Comparison of ENCODE assay signal across 27 cellular contexts in genomic region chr11:120815260-120816100, GRCh38.
DNase-seq lines count a peak whose midpoint lies in the region; TF ChIP-seq lines count a peak whose summit lies in the region.
"Had no signal": no experiment of that assay in that cellular context is flagged by ENCODE, and none has a peak within 500 bp of the region (broad histone marks: within the 10 kb centered on the region; RNA-seq: fewer than 3 reads in every experiment).

No MANE protein-coding gene starts in this region.

- no peak overlapping the region for H3K27ac Mint-ChIP-seq in chondrocyte (ENCODE audit: unreplicated experiment)
- H3K27ac Mint-ChIP-seq in nephron progenitor cell, result no peak overlapping the region
- H3K27ac Mint-ChIP-seq: activated CD4-positive, alpha-beta memory T cell treated with anti-CD3 and anti-CD28 coated beads for 36 hours; activated naive CD4-positive, alpha-beta T cell treated with anti-CD3 and anti-CD28 coated beads, Interleukin-2, amount 50 U/mL, for 72 hours; activated T-helper 2 cell treated with anti-CD3 and anti-CD28 coated beads, Interferon-gamma antibody, Interleukin-2, Interleukin-4, amounts not matched to agents 10 μg/mL and 5 μg/mL and 100 μg/mL, durations not matched to agents 14 hours and 24 hours and 36 hours had no signal

- H3K36me3 Mint-ChIP-seq in chondrocyte (ENCODE audit: low read depth) (no peaks in the 10 kb centered on the region), nephron progenitor cell (ENCODE audit: low read depth) (no peaks in the 10 kb centered on the region)
- H3K36me3 Mint-ChIP-seq: activated CD4-positive, alpha-beta memory T cell treated with anti-CD3 and anti-CD28 coated beads for 36 hours; activated naive CD4-positive, alpha-beta T cell treated with anti-CD3 and anti-CD28 coated beads, Interleukin-2, amount 50 U/mL, for 72 hours; naive thymus-derived CD8-positive, alpha-beta T cell had no signal

- peaks cover 27% of the 10 kb centered on the region for H3K27me3 Mint-ChIP-seq in chondrocyte (ENCODE audit: low read depth)
- H3K27me3 Mint-ChIP-seq in nephron progenitor cell (ENCODE audit: low read depth, poor library complexity), result peaks cover 35% of the 10 kb centered on the region

- H3K4me1 Mint-ChIP-seq in chondrocyte (ENCODE audit: low read depth), result peaks cover 8% of the 10 kb centered on the region
- peaks cover 47% of the 10 kb centered on the region for H3K4me1 Mint-ChIP-seq in nephron progenitor cell
- H3K4me1 Mint-ChIP-seq: naive thymus-derived CD8-positive, alpha-beta T cell had no signal

- no peak overlapping the region for H3K4me3 Mint-ChIP-seq in chondrocyte (ENCODE audit: unreplicated experiment)
- no peak overlapping the region for H3K4me3 Mint-ChIP-seq in nephron progenitor cell
- H3K4me3 Mint-ChIP-seq: activated CD4-positive, alpha-beta memory T cell treated with anti-CD3 and anti-CD28 coated beads for 36 hours; immature natural killer cell; naive thymus-derived CD8-positive, alpha-beta T cell had no signal

- no peak overlapping the region for H3K4me3 ChIP-seq in LNCaP clone FGC (ENCODE audit: low read depth, low read length)
- H3K4me3 ChIP-seq: coronary artery, gastrocnemius medialis, hepatocyte, ovary, tibial artery had no signal

- TF ChIP-seq CTCF in LNCaP clone FGC (IDR thresholded peaks at IDR 0.05; ENCODE audit: control insufficient read depth, extremely low read depth, insufficient read depth) (no peak), chondrocyte (IDR thresholded peaks at IDR 0.05) (no peak), nephron progenitor cell (IDR thresholded peaks at IDR 0.05) (peak; percentile 22)

- H3K9me3 Mint-ChIP-seq in chondrocyte (ENCODE audit: low read depth) (no peaks in the 10 kb centered on the region), nephron progenitor cell (no peaks in the 10 kb centered on the region)
- H3K9me3 Mint-ChIP-seq: activated CD4-positive, alpha-beta memory T cell treated with anti-CD3 and anti-CD28 coated beads for 36 hours; activated naive CD4-positive, alpha-beta T cell treated with anti-CD3 and anti-CD28 coated beads, Interleukin-2, amount 50 U/mL, for 72 hours; activated T-helper 2 cell treated with anti-CD3 and anti-CD28 coated beads, Interferon-gamma antibody, Interleukin-2, Interleukin-4, amounts not matched to agents 10 μg/mL and 5 μg/mL and 100 μg/mL, durations not matched to agents 14 hours and 24 hours and 36 hours; immature natural killer cell; naive thymus-derived CD8-positive, alpha-beta T cell had no signal

- DNase-seq in EH (ENCODE audit: low read depth) (peak; percentile 23), LNCaP clone FGC (ENCODE audit: low read depth) (peak; percentile 80), chondrocyte (ENCODE audit: low spot score) (peak; percentile 87), nephron progenitor cell (peak; percentile 35), dermis blood vessel endothelial cell (no peak), NCI-H524 treated with DMSO at 0.1 percent for 48 hours (lab: John Stamatoyannopoulos, UW) (no peak), glomerular visceral epithelial cell (ENCODE audit: extremely low spot score) (no peak)
- DNase-seq: ACHN; activated CD4-positive, alpha-beta memory T cell treated with anti-CD3 and anti-CD28 coated beads for 36 hours; activated CD4-positive, CD25-positive, alpha-beta regulatory T cell treated with anti-CD3 and anti-CD28 coated beads, Interleukin-2, amount 50 U/mL, for 72 hours; gastrocnemius medialis; immature natural killer cell; naive thymus-derived CD8-positive, alpha-beta T cell; NCI-H1694 treated with DMSO at 0.1 percent for 48 hours; NCI-H2171; NCI-H524; ovary; retina; SIG-M5; small intestine; stimulated activated CD4-positive, alpha-beta T cell treated with anti-CD3 and anti-CD28 coated beads, Interleukin-1b, Interleukin-23, amount 100 ng/mL, for 48 hours; stimulated activated CD8-positive, alpha-beta memory T cell treated with anti-CD3 and anti-CD28 coated beads, Interleukin-4, amount 100 ng/mL, for 48 hours; tibial artery had no signal

Comparison
In these comparisons a context has a peak if more than half of its experiments do, and no peak if none do; other contexts are left out.
1. DNase-seq: peak in EH (single experiment), LNCaP clone FGC (single experiment), chondrocyte (single experiment) and nephron progenitor cell (single experiment); none in dermis blood vessel endothelial cell (single experiment), NCI-H524 treated with DMSO at 0.1 percent for 48 hours (single experiment) and glomerular visceral epithelial cell (single experiment).